16 cellular contexts compared by ENCODE assay signal in genomic region chr10:129922598-129923123, GRCh38. TPM values are rescaled to one million over a fixed set of nuclear protein-coding genes. Genes with fewer than 3 reads are reported as not detected.
DNase-seq lines count a peak whose midpoint lies in the region; ATAC-seq and TF ChIP-seq lines count a peak whose summit lies in the region.
"Had no signal": no experiment of that assay in that cellular context is flagged by ENCODE, and none has a peak within 500 bp of the region (broad histone marks: within the 10 kb centered on the region; RNA-seq: fewer than 3 reads in every experiment).

No MANE protein-coding gene starts in this region.

- H2BK120ac ChIP-seq in neuronal stem cell (ENCODE audit: low read depth, low read length): no peak overlapping the region

- TF ChIP-seq CTCF in spleen (IDR thresholded peaks at IDR 0.05 in 8 of 11, conservative IDR thresholded peaks at IDR 0.05 in 3 of 11): no peak

- peak overlapping the region; percentile 51 for H3K23ac ChIP-seq in neuronal stem cell (ENCODE audit: low read depth, low read length, poor library complexity)

- ATAC-seq in left cardiac atrium (no peak), Right ventricle myocardium inferior (no peak)

- H2BK12ac ChIP-seq in neuronal stem cell (ENCODE audit: low read length): no peak overlapping the region

- no peak overlapping the region for H4K8ac ChIP-seq in neuronal stem cell (ENCODE audit: low read depth, low read length)

- H3K4me3 ChIP-seq in neuronal stem cell (ENCODE audit: low read length in 2 of 2) (no peak overlapping the region), spleen (no peak overlapping the region)
- H3K4me3 ChIP-seq: BLaER1 had no signal

- no peaks in the 10 kb centered on the region for H3K27me3 ChIP-seq in neuronal stem cell (ENCODE audit: control insufficient read depth in 3 of 3, insufficient read depth in 3 of 3, low read depth in 1 of 3, low read length in 3 of 3)
- peaks cover 0 to 3% (median 0%) of the 10 kb centered on the region in 7 donors for H3K27me3 ChIP-seq in spleen (replicated peaks in 1 of 7)
- H3K27me3 ChIP-seq: BLaER1 had no signal

- no CpG with 5 or more reads among the region's 18 CpGs for WGBS in neuronal stem cell (ENCODE audit: extremely low coverage in 2 of 2, insufficient read length in 2 of 2, insufficient replicate concordance in 1 of 2), 2 donors
- WGBS in spleen, 5 donors: 82 to 92% (median 89%) methylated on average over 9 to 18 of the region's 18 CpGs

- intact Hi-C loops in left cardiac atrium (cut with DNase I) (no loop called here), Right ventricle myocardium inferior (cut with DNase I) (no loop called here), spleen (cut with DNase I; ENCODE audit: low total_unique reads) (no loop called here)

- peak overlapping the region; percentile 25 for H3K14ac ChIP-seq in neuronal stem cell (ENCODE audit: low read length)

- H3K36me3 ChIP-seq in neuronal stem cell (replicated peaks in 1 of 2; ENCODE audit: control insufficient read depth in 2 of 2, insufficient read depth in 2 of 2, low read length in 2 of 2): no peaks in the 10 kb centered on the region
- H3K36me3 ChIP-seq in spleen: no peaks in the 10 kb centered on the region
- H3K36me3 ChIP-seq: BLaER1 had no signal

- peaks cover 0 to 2% of the 10 kb centered on the region in 2 donors for H3K4me1 ChIP-seq in neuronal stem cell (ENCODE audit: control insufficient read depth in 2 of 2, insufficient read depth in 1 of 2, low read depth in 1 of 2, low read length in 2 of 2)
- no peaks in the 10 kb centered on the region for H3K4me1 ChIP-seq in spleen

- H2BK15ac ChIP-seq in neuronal stem cell (ENCODE audit: low read length): peak overlapping the region; percentile 38

- no peak overlapping the region for H2AFZ ChIP-seq in neuronal stem cell (ENCODE audit: low read length)

- peak overlapping the region; percentile 85 for H2AK5ac ChIP-seq in neuronal stem cell (ENCODE audit: low read depth, low read length)

- no peak overlapping the region for H4K91ac ChIP-seq in neuronal stem cell (ENCODE audit: low read depth, low read length, poor library complexity)

- DNase-seq in left cardiac atrium: peak; percentile 8
- DNase-seq in Right ventricle myocardium inferior (ENCODE audit: missing footprints): no peak
- DNase-seq in neuronal stem cell (ENCODE audit: low spot score): no peak
- DNase-seq in spleen: peak; percentile 64
- no peak for DNase-seq in cerebellar nuclear complex (lab: John Stamatoyannopoulos, UW)
- DNase-seq in NCI-H1417 treated with DMSO at 0.1 percent for 48 hours (lab: John Stamatoyannopoulos, UW): no peak
- no peak for DNase-seq in GOT3 (lab: John Stamatoyannopoulos, UW)
- DNase-seq: 8988T; CD4-positive, alpha-beta memory T cell; DMS153; DMS79; GDM1; HCEC 1CT had no signal

- no peak for TF ChIP-seq POLR2A in spleen (IDR thresholded peaks at IDR 0.05)

- peak overlapping the region; percentile 32 for H3K9ac ChIP-seq in neuronal stem cell (ENCODE audit: low read depth, low read length, poor library complexity)
- H3K9ac ChIP-seq: BLaER1 had no signal

- H3K18ac ChIP-seq in neuronal stem cell (ENCODE audit: low read length): peak overlapping the region; percentile 44

- no peak overlapping the region for H2BK5ac ChIP-seq in neuronal stem cell (ENCODE audit: low read length)

- H3K79me1 ChIP-seq in neuronal stem cell (ENCODE audit: low read depth, low read length): no peaks in the 10 kb centered on the region

- H3K9me3 ChIP-seq in neuronal stem cell (replicated peaks in 1 of 2; ENCODE audit: control insufficient read depth in 2 of 2, insufficient read depth in 1 of 2, low read depth in 1 of 2, low read length in 2 of 2) (no peaks in the 10 kb centered on the region), spleen (no peaks in the 10 kb centered on the region)
- H3K9me3 ChIP-seq: BLaER1 had no signal

- H3K4me2 ChIP-seq in neuronal stem cell (ENCODE audit: insufficient read depth, low read length, poor library complexity, severe bottlenecking): no peak overlapping the region
- H3K4me2 ChIP-seq: BLaER1 had no signal

- H3K27ac ChIP-seq in neuronal stem cell (replicated peaks; ENCODE audit: low read length) (no peak overlapping the region), spleen (no peak overlapping the region)
- H3K27ac ChIP-seq: BLaER1 had no signal

- no peak overlapping the region for H3K4ac ChIP-seq in neuronal stem cell (ENCODE audit: low read length)

RNA-seq across cellular contexts. Expression of gene EBF3, which starts 41.4 kb away (rescaled TPM):
- total RNA-seq in left cardiac atrium (10 to 100 TPM in 1 of 2 donors, 1 to 10 TPM in 1; 6.0 to 10.1 TPM), Right ventricle myocardium inferior (7.9 TPM), spleen (under 1 TPM in 1 of 7 donors, not detected in 6; 0.20 TPM)
- polyA plus RNA-seq in neuronal stem cell (2013, experiment 1 of 2): 3.3 TPM
- polyA plus RNA-seq in neuronal stem cell (2013, experiment 2 of 2): 3.1 TPM
- under 1 TPM; 0.02 to 0.19 (median 0.08) TPM for polyA plus RNA-seq in spleen
- total RNA-seq: CD4-positive, alpha-beta memory T cell; HT-29 had no signal
- polyA plus RNA-seq: CD14-positive monocyte; CD4-positive, alpha-beta memory T cell had no signal

Comparison
In these comparisons a context has a peak if more than half of its experiments do, and no peak if none do; other contexts are left out.
1. DNase-seq: peak in left cardiac atrium (single experiment) and spleen (single experiment); none in Right ventricle myocardium inferior (single experiment), neuronal stem cell (single experiment), cerebellar nuclear complex (0 of 2), NCI-H1417 treated with DMSO at 0.1 percent for 48 hours (single experiment) and GOT3 (single experiment).